1 cellular context compared by ENCODE assay signal in the genomic region with DNA sequence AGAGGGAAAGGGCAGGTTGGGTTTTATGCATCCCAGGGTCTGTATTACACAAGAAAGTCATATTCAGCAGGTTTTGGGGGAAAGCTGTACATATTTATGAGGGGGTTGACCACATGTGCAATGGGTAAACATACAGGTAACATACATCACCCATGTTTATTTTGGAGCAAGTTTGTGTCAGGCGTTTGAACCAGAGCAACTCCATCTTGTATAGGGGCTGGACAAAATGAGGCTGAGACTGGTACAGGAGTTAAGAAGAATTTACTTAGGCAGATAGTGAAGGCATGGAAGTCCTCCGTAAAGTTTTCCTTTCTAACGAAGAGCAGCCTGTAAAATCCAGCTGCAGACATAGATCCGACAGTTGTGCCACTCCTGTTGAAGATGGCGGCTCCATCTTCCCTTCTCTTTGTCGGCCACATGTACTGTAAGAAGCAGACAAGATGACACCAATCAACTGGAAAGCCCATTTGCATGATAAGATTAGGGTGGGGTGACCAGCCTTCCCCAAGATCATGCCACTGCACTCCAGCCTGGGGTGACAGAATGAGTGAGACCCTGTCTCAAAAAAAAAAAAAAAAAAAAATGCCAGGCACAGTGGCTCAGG.
TF ChIP-seq lines count a peak whose summit lies in the region.

No MANE protein-coding gene starts in this region.

TF ChIP-seq in K562, 482 proteins besides CTCF, POLR2A, EP300 and RAD21 (continued from another document and continues in another):
- TF ChIP-seq, protein P1, sequence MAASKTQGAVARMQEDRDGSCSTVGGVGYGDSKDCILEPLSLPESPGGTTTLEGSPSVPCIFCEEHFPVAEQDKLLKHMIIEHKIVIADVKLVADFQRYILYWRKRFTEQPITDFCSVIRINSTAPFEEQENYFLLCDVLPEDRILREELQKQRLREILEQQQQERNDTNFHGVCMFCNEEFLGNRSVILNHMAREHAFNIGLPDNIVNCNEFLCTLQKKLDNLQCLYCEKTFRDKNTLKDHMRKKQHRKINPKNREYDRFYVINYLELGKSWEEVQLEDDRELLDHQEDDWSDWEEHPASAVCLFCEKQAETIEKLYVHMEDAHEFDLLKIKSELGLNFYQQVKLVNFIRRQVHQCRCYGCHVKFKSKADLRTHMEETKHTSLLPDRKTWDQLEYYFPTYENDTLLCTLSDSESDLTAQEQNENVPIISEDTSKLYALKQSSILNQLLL (CRISPR knock-in tag; IDR thresholded peaks at IDR 0.05; ENCODE audit: borderline replicate concordance), result no peak
- TF ChIP-seq TFAM (CRISPR knock-in tag; conservative IDR thresholded peaks at IDR 0.05) (no peak), ZNF589 (CRISPR knock-in tag; IDR thresholded peaks at IDR 0.05; ENCODE audit: low read depth) (peak; percentile 86), THRAP3 (IDR thresholded peaks at IDR 0.05; ENCODE audit: borderline replicate concordance) (no peak), ZNF324 (CRISPR knock-in tag; IDR thresholded peaks at IDR 0.05) (peak; percentile 45; the same call in 1 of the 2 replicates), ZNF263 (CRISPR knock-in tag; IDR thresholded peaks at IDR 0.05; ENCODE audit: borderline replicate concordance) (no peak), CBX5 (IDR thresholded peaks at IDR 0.05; ENCODE audit: borderline replicate concordance, low read depth) (no peak), MAFF (IDR thresholded peaks at IDR 0.05; ENCODE audit: low read length) (no peak), TRIM28 (IDR thresholded peaks at IDR 0.05) (no peak), KLF13 (tag; IDR thresholded peaks at IDR 0.05; ENCODE audit: borderline replicate concordance, low read depth) (peak; percentile 86), NFXL1 (CRISPR knock-in tag; IDR thresholded peaks at IDR 0.05) (peak; percentile 90; the same call in 1 of the 2 replicates), L3MBTL2 (IDR thresholded peaks at IDR 0.05) (0 out of 2 replicates have a peak, but pooled peaks have one; percentile 11), BRF1 (IDR thresholded peaks at IDR 0.05; ENCODE audit: borderline replicate concordance, extremely low read depth, insufficient read length) (no peak), SMAD4 (CRISPR knock-in tag; conservative IDR thresholded peaks at IDR 0.05) (peak; percentile 97), SREBF2 (CRISPR knock-in tag; IDR thresholded peaks at IDR 0.05) (no peak), POLR3G (IDR thresholded peaks at IDR 0.05; ENCODE audit: extremely low read depth, insufficient read length, insufficient replicate concordance) (no peak), ETS2 (tag; IDR thresholded peaks at IDR 0.05; ENCODE audit: borderline replicate concordance, poor library complexity, severe bottlenecking) (no peak), MAFG (tag; conservative IDR thresholded peaks at IDR 0.05) (peak; percentile 20; the same call in 1 of the 2 replicates), ZNF133 (CRISPR knock-in tag; IDR thresholded peaks at IDR 0.05) (peak; percentile 88; the same call in 1 of the 2 replicates), ZNF830 (CRISPR knock-in tag; IDR thresholded peaks at IDR 0.05) (0 out of 2 replicates have a peak, but pooled peaks have one; percentile 65), ZNF239 (CRISPR knock-in tag; IDR thresholded peaks at IDR 0.05) (peak; percentile 86), BACH1 (tag; IDR thresholded peaks at IDR 0.05) (peak; percentile 76; the same call in 1 of the 2 replicates), ZNF561 (CRISPR knock-in tag; conservative IDR thresholded peaks at IDR 0.05) (peak; percentile 66; the same call in 1 of the 2 replicates), ZNF584 (CRISPR knock-in tag; IDR thresholded peaks at IDR 0.05; ENCODE audit: low read depth) (peak; percentile 83)
- TF ChIP-seq, protein P2, sequence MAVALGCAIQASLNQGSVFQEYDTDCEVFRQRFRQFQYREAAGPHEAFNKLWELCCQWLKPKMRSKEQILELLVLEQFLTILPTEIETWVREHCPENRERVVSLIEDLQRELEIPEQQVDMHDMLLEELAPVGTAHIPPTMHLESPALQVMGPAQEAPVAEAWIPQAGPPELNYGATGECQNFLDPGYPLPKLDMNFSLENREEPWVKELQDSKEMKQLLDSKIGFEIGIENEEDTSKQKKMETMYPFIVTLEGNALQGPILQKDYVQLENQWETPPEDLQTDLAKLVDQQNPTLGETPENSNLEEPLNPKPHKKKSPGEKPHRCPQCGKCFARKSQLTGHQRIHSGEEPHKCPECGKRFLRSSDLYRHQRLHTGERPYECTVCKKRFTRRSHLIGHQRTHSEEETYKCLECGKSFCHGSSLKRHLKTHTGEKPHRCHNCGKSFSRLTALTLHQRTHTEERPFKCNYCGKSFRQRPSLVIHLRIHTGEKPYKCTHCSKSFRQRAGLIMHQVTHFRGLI (CRISPR knock-in tag; IDR thresholded peaks at IDR 0.05), result peak; percentile 94
- TF ChIP-seq, protein P3, sequence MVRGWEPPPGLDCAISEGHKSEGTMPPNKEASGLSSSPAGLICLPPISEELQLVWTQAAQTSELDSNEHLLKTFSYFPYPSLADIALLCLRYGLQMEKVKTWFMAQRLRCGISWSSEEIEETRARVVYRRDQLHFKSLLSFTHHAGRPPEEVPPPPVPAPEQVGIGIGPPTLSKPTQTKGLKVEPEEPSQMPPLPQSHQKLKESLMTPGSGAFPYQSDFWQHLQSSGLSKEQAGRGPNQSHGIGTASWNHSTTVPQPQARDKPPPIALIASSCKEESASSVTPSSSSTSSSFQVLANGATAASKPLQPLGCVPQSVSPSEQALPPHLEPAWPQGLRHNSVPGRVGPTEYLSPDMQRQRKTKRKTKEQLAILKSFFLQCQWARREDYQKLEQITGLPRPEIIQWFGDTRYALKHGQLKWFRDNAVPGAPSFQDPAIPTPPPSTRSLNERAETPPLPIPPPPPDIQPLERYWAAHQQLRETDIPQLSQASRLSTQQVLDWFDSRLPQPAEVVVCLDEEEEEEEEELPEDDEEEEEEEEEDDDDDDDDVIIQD (CRISPR knock-in tag; IDR thresholded peaks at IDR 0.05), result peak; percentile 88
- TF ChIP-seq, protein P4, sequence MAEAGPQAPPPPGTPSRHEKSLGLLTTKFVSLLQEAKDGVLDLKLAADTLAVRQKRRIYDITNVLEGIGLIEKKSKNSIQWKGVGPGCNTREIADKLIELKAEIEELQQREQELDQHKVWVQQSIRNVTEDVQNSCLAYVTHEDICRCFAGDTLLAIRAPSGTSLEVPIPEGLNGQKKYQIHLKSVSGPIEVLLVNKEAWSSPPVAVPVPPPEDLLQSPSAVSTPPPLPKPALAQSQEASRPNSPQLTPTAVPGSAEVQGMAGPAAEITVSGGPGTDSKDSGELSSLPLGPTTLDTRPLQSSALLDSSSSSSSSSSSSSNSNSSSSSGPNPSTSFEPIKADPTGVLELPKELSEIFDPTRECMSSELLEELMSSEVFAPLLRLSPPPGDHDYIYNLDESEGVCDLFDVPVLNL (CRISPR knock-in tag; IDR thresholded peaks at IDR 0.05; ENCODE audit: low read depth), result no peak
- TF ChIP-seq, protein P5, sequence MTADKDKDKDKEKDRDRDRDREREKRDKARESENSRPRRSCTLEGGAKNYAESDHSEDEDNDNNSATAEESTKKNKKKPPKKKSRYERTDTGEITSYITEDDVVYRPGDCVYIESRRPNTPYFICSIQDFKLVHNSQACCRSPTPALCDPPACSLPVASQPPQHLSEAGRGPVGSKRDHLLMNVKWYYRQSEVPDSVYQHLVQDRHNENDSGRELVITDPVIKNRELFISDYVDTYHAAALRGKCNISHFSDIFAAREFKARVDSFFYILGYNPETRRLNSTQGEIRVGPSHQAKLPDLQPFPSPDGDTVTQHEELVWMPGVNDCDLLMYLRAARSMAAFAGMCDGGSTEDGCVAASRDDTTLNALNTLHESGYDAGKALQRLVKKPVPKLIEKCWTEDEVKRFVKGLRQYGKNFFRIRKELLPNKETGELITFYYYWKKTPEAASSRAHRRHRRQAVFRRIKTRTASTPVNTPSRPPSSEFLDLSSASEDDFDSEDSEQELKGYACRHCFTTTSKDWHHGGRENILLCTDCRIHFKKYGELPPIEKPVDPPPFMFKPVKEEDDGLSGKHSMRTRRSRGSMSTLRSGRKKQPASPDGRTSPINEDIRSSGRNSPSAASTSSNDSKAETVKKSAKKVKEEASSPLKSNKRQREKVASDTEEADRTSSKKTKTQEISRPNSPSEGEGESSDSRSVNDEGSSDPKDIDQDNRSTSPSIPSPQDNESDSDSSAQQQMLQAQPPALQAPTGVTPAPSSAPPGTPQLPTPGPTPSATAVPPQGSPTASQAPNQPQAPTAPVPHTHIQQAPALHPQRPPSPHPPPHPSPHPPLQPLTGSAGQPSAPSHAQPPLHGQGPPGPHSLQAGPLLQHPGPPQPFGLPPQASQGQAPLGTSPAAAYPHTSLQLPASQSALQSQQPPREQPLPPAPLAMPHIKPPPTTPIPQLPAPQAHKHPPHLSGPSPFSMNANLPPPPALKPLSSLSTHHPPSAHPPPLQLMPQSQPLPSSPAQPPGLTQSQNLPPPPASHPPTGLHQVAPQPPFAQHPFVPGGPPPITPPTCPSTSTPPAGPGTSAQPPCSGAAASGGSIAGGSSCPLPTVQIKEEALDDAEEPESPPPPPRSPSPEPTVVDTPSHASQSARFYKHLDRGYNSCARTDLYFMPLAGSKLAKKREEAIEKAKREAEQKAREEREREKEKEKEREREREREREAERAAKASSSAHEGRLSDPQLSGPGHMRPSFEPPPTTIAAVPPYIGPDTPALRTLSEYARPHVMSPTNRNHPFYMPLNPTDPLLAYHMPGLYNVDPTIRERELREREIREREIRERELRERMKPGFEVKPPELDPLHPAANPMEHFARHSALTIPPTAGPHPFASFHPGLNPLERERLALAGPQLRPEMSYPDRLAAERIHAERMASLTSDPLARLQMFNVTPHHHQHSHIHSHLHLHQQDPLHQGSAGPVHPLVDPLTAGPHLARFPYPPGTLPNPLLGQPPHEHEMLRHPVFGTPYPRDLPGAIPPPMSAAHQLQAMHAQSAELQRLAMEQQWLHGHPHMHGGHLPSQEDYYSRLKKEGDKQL (CRISPR knock-in tag; IDR thresholded peaks at IDR 0.05; ENCODE audit: borderline replicate concordance), result no peak
- TF ChIP-seq, protein P6, sequence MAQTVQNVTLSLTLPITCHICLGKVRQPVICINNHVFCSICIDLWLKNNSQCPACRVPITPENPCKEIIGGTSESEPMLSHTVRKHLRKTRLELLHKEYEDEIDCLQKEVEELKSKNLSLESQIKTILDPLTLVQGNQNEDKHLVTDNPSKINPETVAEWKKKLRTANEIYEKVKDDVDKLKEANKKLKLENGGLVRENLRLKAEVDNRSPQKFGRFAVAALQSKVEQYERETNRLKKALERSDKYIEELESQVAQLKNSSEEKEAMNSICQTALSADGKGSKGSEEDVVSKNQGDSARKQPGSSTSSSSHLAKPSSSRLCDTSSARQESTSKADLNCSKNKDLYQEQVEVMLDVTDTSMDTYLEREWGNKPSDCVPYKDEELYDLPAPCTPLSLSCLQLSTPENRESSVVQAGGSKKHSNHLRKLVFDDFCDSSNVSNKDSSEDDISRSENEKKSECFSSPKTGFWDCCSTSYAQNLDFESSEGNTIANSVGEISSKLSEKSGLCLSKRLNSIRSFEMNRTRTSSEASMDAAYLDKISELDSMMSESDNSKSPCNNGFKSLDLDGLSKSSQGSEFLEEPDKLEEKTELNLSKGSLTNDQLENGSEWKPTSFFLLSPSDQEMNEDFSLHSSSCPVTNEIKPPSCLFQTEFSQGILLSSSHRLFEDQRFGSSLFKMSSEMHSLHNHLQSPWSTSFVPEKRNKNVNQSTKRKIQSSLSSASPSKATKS (CRISPR knock-in tag; IDR thresholded peaks at IDR 0.05), result peak; percentile 83; the same call in 1 of the 2 replicates
- TF ChIP-seq, protein P7, sequence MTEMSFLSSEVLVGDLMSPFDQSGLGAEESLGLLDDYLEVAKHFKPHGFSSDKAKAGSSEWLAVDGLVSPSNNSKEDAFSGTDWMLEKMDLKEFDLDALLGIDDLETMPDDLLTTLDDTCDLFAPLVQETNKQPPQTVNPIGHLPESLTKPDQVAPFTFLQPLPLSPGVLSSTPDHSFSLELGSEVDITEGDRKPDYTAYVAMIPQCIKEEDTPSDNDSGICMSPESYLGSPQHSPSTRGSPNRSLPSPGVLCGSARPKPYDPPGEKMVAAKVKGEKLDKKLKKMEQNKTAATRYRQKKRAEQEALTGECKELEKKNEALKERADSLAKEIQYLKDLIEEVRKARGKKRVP (CRISPR knock-in tag; IDR thresholded peaks at IDR 0.05), result peak; percentile 84
- TF ChIP-seq, protein P8, sequence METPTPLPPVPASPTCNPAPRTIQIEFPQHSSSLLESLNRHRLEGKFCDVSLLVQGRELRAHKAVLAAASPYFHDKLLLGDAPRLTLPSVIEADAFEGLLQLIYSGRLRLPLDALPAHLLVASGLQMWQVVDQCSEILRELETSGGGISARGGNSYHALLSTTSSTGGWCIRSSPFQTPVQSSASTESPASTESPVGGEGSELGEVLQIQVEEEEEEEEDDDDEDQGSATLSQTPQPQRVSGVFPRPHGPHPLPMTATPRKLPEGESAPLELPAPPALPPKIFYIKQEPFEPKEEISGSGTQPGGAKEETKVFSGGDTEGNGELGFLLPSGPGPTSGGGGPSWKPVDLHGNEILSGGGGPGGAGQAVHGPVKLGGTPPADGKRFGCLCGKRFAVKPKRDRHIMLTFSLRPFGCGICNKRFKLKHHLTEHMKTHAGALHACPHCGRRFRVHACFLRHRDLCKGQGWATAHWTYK (CRISPR knock-in tag; IDR thresholded peaks at IDR 0.05), result peak; percentile 97
- TF ChIP-seq, protein P9, sequence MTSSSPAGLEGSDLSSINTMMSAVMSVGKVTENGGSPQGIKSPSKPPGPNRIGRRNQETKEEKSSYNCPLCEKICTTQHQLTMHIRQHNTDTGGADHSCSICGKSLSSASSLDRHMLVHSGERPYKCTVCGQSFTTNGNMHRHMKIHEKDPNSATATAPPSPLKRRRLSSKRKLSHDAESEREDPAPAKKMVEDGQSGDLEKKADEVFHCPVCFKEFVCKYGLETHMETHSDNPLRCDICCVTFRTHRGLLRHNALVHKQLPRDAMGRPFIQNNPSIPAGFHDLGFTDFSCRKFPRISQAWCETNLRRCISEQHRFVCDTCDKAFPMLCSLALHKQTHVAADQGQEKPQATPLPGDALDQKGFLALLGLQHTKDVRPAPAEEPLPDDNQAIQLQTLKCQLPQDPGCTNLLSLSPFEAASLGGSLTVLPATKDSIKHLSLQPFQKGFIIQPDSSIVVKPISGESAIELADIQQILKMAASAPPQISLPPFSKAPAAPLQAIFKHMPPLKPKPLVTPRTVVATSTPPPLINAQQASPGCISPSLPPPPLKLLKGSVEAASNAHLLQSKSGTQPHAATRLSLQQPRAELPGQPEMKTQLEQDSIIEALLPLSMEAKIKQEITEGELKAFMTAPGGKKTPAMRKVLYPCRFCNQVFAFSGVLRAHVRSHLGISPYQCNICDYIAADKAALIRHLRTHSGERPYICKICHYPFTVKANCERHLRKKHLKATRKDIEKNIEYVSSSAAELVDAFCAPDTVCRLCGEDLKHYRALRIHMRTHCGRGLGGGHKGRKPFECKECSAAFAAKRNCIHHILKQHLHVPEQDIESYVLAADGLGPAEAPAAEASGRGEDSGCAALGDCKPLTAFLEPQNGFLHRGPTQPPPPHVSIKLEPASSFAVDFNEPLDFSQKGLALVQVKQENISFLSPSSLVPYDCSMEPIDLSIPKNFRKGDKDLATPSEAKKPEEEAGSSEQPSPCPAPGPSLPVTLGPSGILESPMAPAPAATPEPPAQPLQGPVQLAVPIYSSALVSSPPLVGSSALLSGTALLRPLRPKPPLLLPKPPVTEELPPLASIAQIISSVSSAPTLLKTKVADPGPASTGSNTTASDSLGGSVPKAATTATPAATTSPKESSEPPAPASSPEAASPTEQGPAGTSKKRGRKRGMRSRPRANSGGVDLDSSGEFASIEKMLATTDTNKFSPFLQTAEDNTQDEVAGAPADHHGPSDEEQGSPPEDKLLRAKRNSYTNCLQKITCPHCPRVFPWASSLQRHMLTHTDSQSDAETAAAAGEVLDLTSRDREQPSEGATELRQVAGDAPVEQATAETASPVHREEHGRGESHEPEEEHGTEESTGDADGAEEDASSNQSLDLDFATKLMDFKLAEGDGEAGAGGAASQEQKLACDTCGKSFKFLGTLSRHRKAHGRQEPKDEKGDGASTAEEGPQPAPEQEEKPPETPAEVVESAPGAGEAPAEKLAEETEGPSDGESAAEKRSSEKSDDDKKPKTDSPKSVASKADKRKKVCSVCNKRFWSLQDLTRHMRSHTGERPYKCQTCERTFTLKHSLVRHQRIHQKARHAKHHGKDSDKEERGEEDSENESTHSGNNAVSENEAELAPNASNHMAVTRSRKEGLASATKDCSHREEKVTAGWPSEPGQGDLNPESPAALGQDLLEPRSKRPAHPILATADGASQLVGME (CRISPR knock-in tag; IDR thresholded peaks at IDR 0.05), result peak; percentile 98
